Comparison of ENCODE assay signal across 8 cellular contexts in the genomic region with DNA sequence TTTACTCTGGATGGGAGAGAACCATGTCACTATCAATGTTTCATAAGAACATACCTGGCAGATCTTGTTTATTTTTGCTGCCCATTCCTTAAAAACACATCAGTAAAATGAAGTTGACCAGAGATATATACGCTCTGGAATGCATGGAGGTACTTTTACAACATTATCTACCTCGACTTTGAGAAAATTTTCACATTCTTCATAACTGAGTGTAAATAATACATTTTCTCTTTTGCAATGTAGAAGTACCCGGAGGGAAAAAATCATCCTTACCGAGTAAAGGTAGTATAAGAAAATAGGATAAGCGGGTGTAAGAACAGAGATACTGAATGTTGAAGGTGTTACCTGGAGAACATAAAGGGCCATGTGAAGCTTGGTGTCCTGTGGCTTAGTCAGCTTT.
"Had no signal": no experiment of that assay in that cellular context is flagged by ENCODE, and none has a peak within 500 bp of the region (broad histone marks: within the 10 kb centered on the region; RNA-seq: fewer than 3 reads in every experiment).

No MANE protein-coding gene starts in this region.

- H3K9ac ChIP-seq: GM23248 had no signal

- H2AFZ ChIP-seq: GM23248, GM23338 had no signal

- H3K4me2 ChIP-seq: GM23338 had no signal

- H3K27ac ChIP-seq: GM23248 had no signal

- H3K36me3 ChIP-seq: HAP-1 had no signal

- H3K4me3 ChIP-seq: GM23248, GM23338, HAP-1 had no signal

- H3K4me1 ChIP-seq: HAP-1 had no signal

- DNase-seq: GM23248, GOT3, H7, H9, HCEC 1CT, HFFc6 had no signal

- H3K9me3 ChIP-seq: HAP-1 had no signal
